In the genomic region with DNA sequence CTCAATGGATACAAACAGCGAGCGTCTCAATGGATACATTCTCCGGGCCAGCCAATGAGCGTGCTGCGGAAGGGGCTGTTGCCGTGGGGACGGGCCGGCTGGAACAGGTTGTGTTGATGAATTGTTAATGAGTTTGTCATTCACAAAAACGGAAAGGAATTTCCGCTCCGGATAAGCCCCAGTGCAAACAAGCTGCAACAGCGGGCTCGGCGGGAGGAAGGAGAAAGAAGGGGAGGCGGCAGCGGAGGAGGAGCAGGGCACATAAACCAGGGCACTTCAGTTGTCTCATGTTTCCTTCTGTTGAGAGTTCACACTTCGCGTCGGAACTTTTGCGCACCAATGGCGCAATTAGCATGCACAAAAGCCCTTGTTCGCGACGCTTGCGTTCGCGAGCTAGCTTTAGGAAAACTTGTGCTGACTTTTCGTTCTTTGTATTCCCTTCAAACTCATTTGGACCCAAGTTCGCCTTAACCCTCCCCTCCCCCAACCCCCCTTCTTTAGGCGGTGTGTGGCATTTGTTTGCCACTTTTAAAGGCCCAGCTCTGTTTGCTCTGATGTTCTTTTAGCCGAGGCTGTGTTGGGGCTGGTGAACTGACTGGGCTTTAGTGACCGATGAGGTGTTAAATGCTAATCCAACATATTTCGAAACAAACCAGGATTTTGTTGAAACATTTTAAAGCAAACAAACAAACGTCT, we compare ENCODE assay signal across 8 cellular contexts. TPM values are rescaled to one million over a fixed set of nuclear protein-coding genes. Genes with fewer than 3 reads are reported as not detected.
DNase-seq lines count a peak whose midpoint lies in the region; ATAC-seq and TF ChIP-seq lines count a peak whose summit lies in the region.

A gene with protein sequence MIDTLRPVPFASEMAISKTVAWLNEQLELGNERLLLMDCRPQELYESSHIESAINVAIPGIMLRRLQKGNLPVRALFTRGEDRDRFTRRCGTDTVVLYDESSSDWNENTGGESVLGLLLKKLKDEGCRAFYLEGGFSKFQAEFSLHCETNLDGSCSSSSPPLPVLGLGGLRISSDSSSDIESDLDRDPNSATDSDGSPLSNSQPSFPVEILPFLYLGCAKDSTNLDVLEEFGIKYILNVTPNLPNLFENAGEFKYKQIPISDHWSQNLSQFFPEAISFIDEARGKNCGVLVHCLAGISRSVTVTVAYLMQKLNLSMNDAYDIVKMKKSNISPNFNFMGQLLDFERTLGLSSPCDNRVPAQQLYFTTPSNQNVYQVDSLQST (minus strand): TSS at position 10 of the 696 bp plus-strand sequence. CDS start 462 bp downstream, outside the sequence.

- H3K27me3 Mint-ChIP-seq in T-helper 1 cell treated with Interleukin-12 subunit alpha and Interleukin-12 subunit beta and Interleukin-4 antibody, amounts not matched to agents 30 μg/mL and 1 μg/mL, for 36 hours (ENCODE audit: low read depth), result peaks cover 3% of the 10 kb centered on the region
- no peaks in the 10 kb centered on the region for H3K27me3 Mint-ChIP-seq in osteocyte (ENCODE audit: unreplicated experiment)

- peak within 1 kb of the TSS; percentile 96 for H3K27ac ChIP-seq in HEK293 (ENCODE audit: extremely low read depth, low read depth, low read length)
- H3K27ac ChIP-seq in adipose tissue (ENCODE audit: low read depth, low read length), result peak within 1 kb of the TSS; percentile 93
- H3K27ac ChIP-seq in temporal lobe (ENCODE audit: low read depth, low read length), result peak within 1 kb of the TSS; percentile 79

- H3K27ac Mint-ChIP-seq in T-helper 1 cell treated with Interleukin-12 subunit alpha and Interleukin-12 subunit beta and Interleukin-4 antibody, amounts not matched to agents 30 μg/mL and 1 μg/mL, for 36 hours, result peak within 1 kb of the TSS; percentile 97
- H3K27ac Mint-ChIP-seq in osteocyte (ENCODE audit: unreplicated experiment), result peak within 1 kb of the TSS; percentile 99

- CTCF ChIA-PET in HEK293 (lab: Yijun Ruan, JAX), result interaction anchor here (0.5 to 3.3 kb wide), 5 partner anchors 13 to 335 kb away, joined by 3 to 15 read pairs (median 3); no protein-coding TSS in a partner anchor

- peaks cover 0 to 16% of the 10 kb centered on the region in 2 experiments; a peak in 2 of 3 replicates for H3K36me3 ChIP-seq in HEK293 (ENCODE audit: control insufficient read depth in 2 of 2, insufficient read depth in 1 of 2, low read length in 2 of 2)

- H3K9me3 Mint-ChIP-seq in T-helper 1 cell treated with Interleukin-12 subunit alpha and Interleukin-12 subunit beta and Interleukin-4 antibody, amounts not matched to agents 30 μg/mL and 1 μg/mL, for 36 hours, result no peaks in the 10 kb centered on the region
- no peaks in the 10 kb centered on the region for H3K9me3 Mint-ChIP-seq in osteocyte (ENCODE audit: unreplicated experiment)

- peak; percentile 69 for ATAC-seq in Right ventricle myocardium superior (ENCODE audit: poor library complexity)

- 0% methylated on average over 34 of the region's 34 CpGs for WGBS in adipose tissue, 3 donors

- peak within 1 kb of the TSS; percentile 87 for H3K4me3 Mint-ChIP-seq in T-helper 1 cell treated with Interleukin-12 subunit alpha and Interleukin-12 subunit beta and Interleukin-4 antibody, amounts not matched to agents 30 μg/mL and 1 μg/mL, for 36 hours
- peak within 1 kb of the TSS; percentile 95 for H3K4me3 Mint-ChIP-seq in osteocyte (ENCODE audit: unreplicated experiment)

- H3K4me3 ChIP-seq in HEK293 (ENCODE audit: low read depth, low read length), result peak within 1 kb of the TSS; percentile 69

- no peak for TF ChIP-seq CTCF in HEK293 (tag by site-specific recombination; IDR thresholded peaks at IDR 0.05)
- TF ChIP-seq CTCF in osteocyte (IDR thresholded peaks at IDR 0.05), result no peak

- peaks cover 36% of the 10 kb centered on the region for H3K36me3 Mint-ChIP-seq in T-helper 1 cell treated with Interleukin-12 subunit alpha and Interleukin-12 subunit beta and Interleukin-4 antibody, amounts not matched to agents 30 μg/mL and 1 μg/mL, for 36 hours (ENCODE audit: low read depth)
- H3K36me3 Mint-ChIP-seq in osteocyte (ENCODE audit: unreplicated experiment), result peaks cover 19% of the 10 kb centered on the region

- DNase-seq in DMS153 (lab: John Stamatoyannopoulos, UW), result peak; percentile 99
- DNase-seq in NCI-H146 (lab: John Stamatoyannopoulos, UW), result peak; percentile 99
- DNase-seq in Right ventricle myocardium superior, result peak; percentile 96
- DNase-seq in osteocyte (ENCODE audit: extremely low spot score, unreplicated experiment), result peak; percentile 97

- POLR2A ChIA-PET in HEK293 (lab: Yijun Ruan, JAX), result interaction anchor here (0.8 to 2.6 kb wide), 11 partner anchors 19 to 292 kb away, joined by 3 to 16 read pairs (median 4); no protein-coding TSS in a partner anchor

- intact Hi-C loops in Right ventricle myocardium superior (cut with DNase I), result loop anchor here (10.0 kb wide), 2 partner anchors 188 to 298 kb away; no protein-coding TSS in a partner anchor

- H3K4me1 Mint-ChIP-seq in T-helper 1 cell treated with Interleukin-12 subunit alpha and Interleukin-12 subunit beta and Interleukin-4 antibody, amounts not matched to agents 30 μg/mL and 1 μg/mL, for 36 hours (ENCODE audit: low read depth), result peaks cover 44% of the 10 kb centered on the region
- peaks cover 63% of the 10 kb centered on the region for H3K4me1 Mint-ChIP-seq in osteocyte (ENCODE audit: unreplicated experiment)

- H3K4me1 ChIP-seq in HEK293 (ENCODE audit: control insufficient read depth, insufficient read depth, low read length), result peaks cover 26% of the 10 kb centered on the region

- no peaks in the 10 kb centered on the region for H3K9me3 ChIP-seq in HEK293 (ENCODE audit: control insufficient read depth, insufficient read depth, low read depth, low read length)

TF ChIP-seq in HEK293, 187 proteins besides CTCF, POLR2A, EP300 and RAD21 (continues in another document):
- TF ChIP-seq ZNF324 (tag by site-specific recombination; IDR thresholded peaks at IDR 0.05), result peak; percentile 88
- TF ChIP-seq ZNF404 (tag by site-specific recombination; IDR thresholded peaks at IDR 0.05), result no peak
- TF ChIP-seq GLI2 (tag by site-specific recombination; IDR thresholded peaks at IDR 0.05; ENCODE audit: borderline replicate concordance, low read depth), result no peak; the same call in 1 of the 2 replicates
- TF ChIP-seq SCRT2 (tag by site-specific recombination; IDR thresholded peaks at IDR 0.05), result peak; percentile 98
- 0 out of 2 replicates have a peak, but pooled peaks have one; percentile 74 for TF ChIP-seq GLI4 (tag by site-specific recombination; IDR thresholded peaks at IDR 0.05)
- TF ChIP-seq, protein P1, sequence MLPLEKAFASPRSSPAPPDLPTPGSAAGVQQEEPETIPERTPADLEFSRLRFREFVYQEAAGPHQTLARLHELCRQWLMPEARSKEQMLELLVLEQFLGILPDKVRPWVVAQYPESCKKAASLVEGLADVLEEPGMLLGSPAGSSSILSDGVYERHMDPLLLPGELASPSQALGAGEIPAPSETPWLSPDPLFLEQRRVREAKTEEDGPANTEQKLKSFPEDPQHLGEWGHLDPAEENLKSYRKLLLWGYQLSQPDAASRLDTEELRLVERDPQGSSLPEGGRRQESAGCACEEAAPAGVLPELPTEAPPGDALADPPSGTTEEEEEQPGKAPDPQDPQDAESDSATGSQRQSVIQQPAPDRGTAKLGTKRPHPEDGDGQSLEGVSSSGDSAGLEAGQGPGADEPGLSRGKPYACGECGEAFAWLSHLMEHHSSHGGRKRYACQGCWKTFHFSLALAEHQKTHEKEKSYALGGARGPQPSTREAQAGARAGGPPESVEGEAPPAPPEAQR (tag by site-specific recombination; IDR thresholded peaks at IDR 0.05), result no peak
- peak; percentile 70; the same call in 1 of the 2 replicates for TF ChIP-seq KLF7 (tag by site-specific recombination; IDR thresholded peaks at IDR 0.05; ENCODE audit: borderline replicate concordance)
- peak; percentile 94 for TF ChIP-seq ZNF501 (tag by site-specific recombination; IDR thresholded peaks at IDR 0.05)
- TF ChIP-seq, protein P2, sequence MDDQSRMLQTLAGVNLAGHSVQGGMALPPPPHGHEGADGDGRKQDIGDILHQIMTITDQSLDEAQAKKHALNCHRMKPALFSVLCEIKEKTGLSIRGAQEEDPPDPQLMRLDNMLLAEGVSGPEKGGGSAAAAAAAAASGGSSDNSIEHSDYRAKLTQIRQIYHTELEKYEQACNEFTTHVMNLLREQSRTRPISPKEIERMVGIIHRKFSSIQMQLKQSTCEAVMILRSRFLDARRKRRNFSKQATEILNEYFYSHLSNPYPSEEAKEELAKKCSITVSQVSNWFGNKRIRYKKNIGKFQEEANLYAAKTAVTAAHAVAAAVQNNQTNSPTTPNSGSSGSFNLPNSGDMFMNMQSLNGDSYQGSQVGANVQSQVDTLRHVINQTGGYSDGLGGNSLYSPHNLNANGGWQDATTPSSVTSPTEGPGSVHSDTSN (CRISPR knock-in tag; IDR thresholded peaks at IDR 0.05), result no peak
- peak; percentile 86 for TF ChIP-seq PRDM1 (tag by site-specific recombination; IDR thresholded peaks at IDR 0.05)
- TF ChIP-seq ZNF202 (tag by site-specific recombination; IDR thresholded peaks at IDR 0.05; ENCODE audit: borderline replicate concordance), result no peak
- TF ChIP-seq, protein P3, sequence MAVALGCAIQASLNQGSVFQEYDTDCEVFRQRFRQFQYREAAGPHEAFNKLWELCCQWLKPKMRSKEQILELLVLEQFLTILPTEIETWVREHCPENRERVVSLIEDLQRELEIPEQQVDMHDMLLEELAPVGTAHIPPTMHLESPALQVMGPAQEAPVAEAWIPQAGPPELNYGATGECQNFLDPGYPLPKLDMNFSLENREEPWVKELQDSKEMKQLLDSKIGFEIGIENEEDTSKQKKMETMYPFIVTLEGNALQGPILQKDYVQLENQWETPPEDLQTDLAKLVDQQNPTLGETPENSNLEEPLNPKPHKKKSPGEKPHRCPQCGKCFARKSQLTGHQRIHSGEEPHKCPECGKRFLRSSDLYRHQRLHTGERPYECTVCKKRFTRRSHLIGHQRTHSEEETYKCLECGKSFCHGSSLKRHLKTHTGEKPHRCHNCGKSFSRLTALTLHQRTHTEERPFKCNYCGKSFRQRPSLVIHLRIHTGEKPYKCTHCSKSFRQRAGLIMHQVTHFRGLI (tag by site-specific recombination; IDR thresholded peaks at IDR 0.05), result no peak; the same call in none of the 2 replicates
- TF ChIP-seq, protein P4, sequence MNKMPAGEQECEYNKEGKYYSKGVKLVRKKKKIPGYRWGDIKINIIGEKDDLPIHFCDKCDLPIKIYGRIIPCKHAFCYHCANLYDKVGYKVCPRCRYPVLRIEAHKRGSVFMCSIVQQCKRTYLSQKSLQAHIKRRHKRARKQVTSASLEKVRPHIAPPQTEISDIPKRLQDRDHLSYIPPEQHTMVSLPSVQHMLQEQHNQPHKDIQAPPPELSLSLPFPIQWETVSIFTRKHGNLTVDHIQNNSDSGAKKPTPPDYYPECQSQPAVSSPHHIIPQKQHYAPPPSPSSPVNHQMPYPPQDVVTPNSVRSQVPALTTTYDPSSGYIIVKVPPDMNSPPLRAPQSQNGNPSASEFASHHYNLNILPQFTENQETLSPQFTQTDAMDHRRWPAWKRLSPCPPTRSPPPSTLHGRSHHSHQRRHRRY (tag by site-specific recombination; IDR thresholded peaks at IDR 0.05), result no peak
- peak; percentile 90 for TF ChIP-seq SP2 (tag by site-specific recombination; IDR thresholded peaks at IDR 0.05)

RNA-seq across cellular contexts. Expression of the gene that starts here (rescaled TPM):
- 100 to 1,000 TPM in 1 of 3 donors, 10 to 100 TPM in 2; 23.7 to 224 (median 34.2) TPM for polyA plus RNA-seq in adipose tissue
- total RNA-seq in Right ventricle myocardium superior (26.7 TPM), osteocyte (30.2 and 55.1 TPM in 2 replicates), temporal lobe (23.4 TPM)

Comparison
In these comparisons a context has a peak if more than half of its experiments do, and no peak if none do; other contexts are left out.
1. Peak in every context shown above with its lines: DNase-seq, ATAC-seq, H3K4me3 ChIP-seq and H3K27ac ChIP-seq.